Comparison of ENCODE assay signal across 8 cellular contexts in the genomic region with DNA sequence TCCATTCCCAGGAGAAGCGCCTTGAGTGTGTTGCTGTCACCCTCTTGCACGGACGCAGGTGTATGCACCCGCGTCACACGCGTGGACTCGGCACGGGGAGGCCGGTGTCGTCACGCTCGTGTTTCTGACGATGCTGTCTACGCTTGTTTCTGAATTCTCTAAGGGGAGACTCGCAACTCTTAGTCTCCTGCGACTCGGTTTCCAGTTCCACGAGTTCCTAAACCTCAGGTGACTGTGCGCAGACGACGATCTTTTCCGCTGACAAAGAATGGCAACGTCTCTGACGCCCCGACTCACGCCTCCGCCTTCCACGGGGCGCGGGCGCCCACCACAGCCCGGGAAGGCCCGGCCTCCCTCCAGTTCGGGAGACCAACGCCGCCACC. TPM values are rescaled to one million over a fixed set of nuclear protein-coding genes. Genes with fewer than 3 reads are reported as not detected.
DNase-seq lines count a peak whose midpoint lies in the region; ATAC-seq and TF ChIP-seq lines count a peak whose summit lies in the region.

No MANE protein-coding gene starts in this region.

- H3K27me3 Mint-ChIP-seq in CD14-positive monocyte (ENCODE audit: low read depth in 3 of 3): no peaks in the 10 kb centered on the region

- H3K4me3 ChIP-seq in WI38 (ENCODE audit: low read depth, low read length): peak overlapping the region; percentile 87

- peak; percentile 62 for DNase-seq in CD14-positive monocyte (ENCODE audit: low spot score)
- peak; percentile 62 for DNase-seq in fibroblast of peridontal ligament (ENCODE audit: extremely low read depth)
- no peak for DNase-seq in omental fat pad (ENCODE audit: low spot score)
- DNase-seq in NCI-H2107 (lab: John Stamatoyannopoulos, UW): no peak
- no peak for DNase-seq in occipital lobe (lab: John Stamatoyannopoulos, UW)
- DNase-seq in OCI-M2 (lab: John Stamatoyannopoulos, UW; ENCODE audit: unreplicated experiment): no peak

- TF ChIP-seq CTCF in CD14-positive monocyte (IDR thresholded peaks at IDR 0.05) (no peak), WI38 (IDR thresholded peaks at IDR 0.05; ENCODE audit: low read depth, low read length) (no peak), omental fat pad (IDR thresholded peaks at IDR 0.05) (no peak)

- peaks cover 17 to 25% of the 10 kb centered on the region in 2 donors for H3K36me3 Mint-ChIP-seq in CD14-positive monocyte

- peak overlapping the region; percentile 98 to 100 (median 99) for H3K27ac Mint-ChIP-seq in CD14-positive monocyte

- intact Hi-C loops in CD14-positive monocyte (cut with micrococcal nuclease): no loop called here

- H3K4me1 Mint-ChIP-seq in CD14-positive monocyte: peaks cover 55% of the 10 kb centered on the region

- peak overlapping the region; percentile 91 to 94 for H3K4me3 Mint-ChIP-seq in CD14-positive monocyte

- no peaks in the 10 kb centered on the region for H3K9me3 Mint-ChIP-seq in CD14-positive monocyte

- ATAC-seq in HG02870 (IDR thresholded peaks at IDR 0.05; ENCODE audit: unreplicated experiment) (peak; percentile 9), omental fat pad (ENCODE audit: low FRiP score) (peak; percentile 5)

RNA-seq across cellular contexts. Expression of gene IDI1, which starts 0.6 kb away (rescaled TPM):
- 10 to 100 TPM; 35.0 to 46.9 TPM for polyA plus RNA-seq in CD14-positive monocyte
- total RNA-seq in omental fat pad (10 to 100 TPM; 29.8 to 67.5 (median 60.4) TPM), occipital lobe (146 TPM)

RNA-seq across cellular contexts. Expression of gene WDR37, which starts 7.8 kb away (rescaled TPM):
- 1 to 10 TPM; 7.1 to 8.6 TPM for polyA plus RNA-seq in CD14-positive monocyte
- total RNA-seq in omental fat pad: 10 to 100 TPM; 11.4 to 30.3 (median 17.4) TPM
- total RNA-seq in occipital lobe: 37.9 TPM

RNA-seq across cellular contexts. Expression of gene IDI2, which starts 22.7 kb away (rescaled TPM):
- not detected for polyA plus RNA-seq in CD14-positive monocyte
- not detected for total RNA-seq in omental fat pad
- not detected for total RNA-seq in occipital lobe

Comparison
In these comparisons a context has a peak if more than half of its experiments do, and no peak if none do; other contexts are left out.
1. DNase-seq: peak in CD14-positive monocyte (single experiment) and fibroblast of peridontal ligament (single experiment); none in omental fat pad (single experiment), NCI-H2107 (single experiment), occipital lobe (single experiment) and OCI-M2 (single experiment).